ENCODE assay signal across 8 cellular contexts in genomic region chr4:150242820-150243458, GRCh38.
DNase-seq lines count a peak whose midpoint lies in the region; ATAC-seq, FAIRE-seq and TF ChIP-seq lines count a peak whose summit lies in the region.

No MANE protein-coding gene starts in this region.

- H3K9ac ChIP-seq in smooth muscle cell (ENCODE audit: low read depth), result no peak overlapping the region

- H3K9me3 Mint-ChIP-seq in stimulated activated effector memory CD8-positive, alpha-beta T cell treated with anti-CD3 and anti-CD28 coated beads, Interleukin-12 subunit alpha, Interleukin-12 subunit beta, amount 100 ng/mL, for 72 hours, result no peaks in the 10 kb centered on the region

- H3K27ac Mint-ChIP-seq in stimulated activated effector memory CD8-positive, alpha-beta T cell treated with anti-CD3 and anti-CD28 coated beads, Interleukin-12 subunit alpha, Interleukin-12 subunit beta, amount 100 ng/mL, for 72 hours, result no peak overlapping the region

- H3K4me1 ChIP-seq in cardiac muscle cell (ENCODE audit: low read depth) (no peaks in the 10 kb centered on the region), smooth muscle cell (ENCODE audit: low read depth) (peaks cover 13% of the 10 kb centered on the region)

- WGBS in smooth muscle cell (ENCODE audit: low lambda C conversion rate), result 36% methylated on average over 6 of the region's 6 CpGs

- H3K4me1 Mint-ChIP-seq in stimulated activated effector memory CD8-positive, alpha-beta T cell treated with anti-CD3 and anti-CD28 coated beads, Interleukin-12 subunit alpha, Interleukin-12 subunit beta, amount 100 ng/mL, for 72 hours, result peaks cover 6% of the 10 kb centered on the region

- no peak overlapping the region for H3K4me3 Mint-ChIP-seq in stimulated activated effector memory CD8-positive, alpha-beta T cell treated with anti-CD3 and anti-CD28 coated beads, Interleukin-12 subunit alpha, Interleukin-12 subunit beta, amount 100 ng/mL, for 72 hours

- DNase-seq in activated naive CD4-positive, alpha-beta T cell treated with Interleukin-2 at 50 U/mL for 16 hours, result peak; percentile 11
- no peak for DNase-seq in activated naive CD4-positive, alpha-beta T cell (lab: John Stamatoyannopoulos, UW)
- DNase-seq in cardiac muscle cell (ENCODE audit: low read depth in 1 of 2, low spot score in 1 of 2), result peak; percentile 62 to 66
- DNase-seq in smooth muscle cell (lab: John Stamatoyannopoulos, UW; ENCODE audit: unreplicated experiment), result no peak
- DNase-seq in stimulated activated effector memory CD8-positive, alpha-beta T cell treated with anti-CD3 and anti-CD28 coated beads, Interleukin-12 subunit alpha, Interleukin-12 subunit beta, amount 100 ng/mL, for 72 hours (ENCODE audit: low spot score in 2 of 2), result no peak

- H3K79me2 ChIP-seq in smooth muscle cell (ENCODE audit: low read depth), result no peaks in the 10 kb centered on the region

- peaks cover 4% of the 10 kb centered on the region for H3F3A ChIP-seq in smooth muscle cell (ENCODE audit: low read depth)

- H2AFZ ChIP-seq in smooth muscle cell (ENCODE audit: low read depth), result no peak overlapping the region

- no peak overlapping the region for H3K4me2 ChIP-seq in smooth muscle cell

- ATAC-seq in HG03354 (IDR thresholded peaks at IDR 0.05; ENCODE audit: poor library complexity, severe bottlenecking, unreplicated experiment) (peak; percentile 70), HG02763 (IDR thresholded peaks at IDR 0.05; ENCODE audit: unreplicated experiment) (no peak)
- ATAC-seq in stimulated activated effector memory CD8-positive, alpha-beta T cell treated with anti-CD3 and anti-CD28 coated beads, Interleukin-12 subunit alpha, Interleukin-12 subunit beta, amount 100 ng/mL, for 72 hours, result no peak

- H3K27ac ChIP-seq in cardiac muscle cell (no peak overlapping the region), smooth muscle cell (ENCODE audit: low read depth) (no peak overlapping the region)

- H3K27me3 ChIP-seq in cardiac muscle cell (no peaks in the 10 kb centered on the region), smooth muscle cell (ENCODE audit: low read depth) (no peaks in the 10 kb centered on the region)

- H3K36me3 ChIP-seq in cardiac muscle cell (no peaks in the 10 kb centered on the region), smooth muscle cell (ENCODE audit: low read depth) (no peaks in the 10 kb centered on the region)

- H3K36me3 Mint-ChIP-seq in stimulated activated effector memory CD8-positive, alpha-beta T cell treated with anti-CD3 and anti-CD28 coated beads, Interleukin-12 subunit alpha, Interleukin-12 subunit beta, amount 100 ng/mL, for 72 hours, result no peaks in the 10 kb centered on the region

- H3K4me3 ChIP-seq in cardiac muscle cell (no peak overlapping the region), smooth muscle cell (no peak overlapping the region)

- no peaks in the 10 kb centered on the region for H4K20me1 ChIP-seq in smooth muscle cell (ENCODE audit: low read depth)

- H3K9me3 ChIP-seq in cardiac muscle cell (ENCODE audit: low read depth) (no peaks in the 10 kb centered on the region), smooth muscle cell (replicated peaks; ENCODE audit: low read depth) (no peaks in the 10 kb centered on the region)

- peak; percentile 19 for FAIRE-seq in TTC549 (lab: Jason Lieb, UNC)

- TF ChIP-seq CTCF in cardiac muscle cell (IDR thresholded peaks at IDR 0.05; ENCODE audit: low read depth, low read length), result peak; percentile 95
- peak; percentile 93 for TF ChIP-seq CTCF in smooth muscle cell (IDR thresholded peaks at IDR 0.05; ENCODE audit: borderline replicate concordance, insufficient read depth, poor library complexity, severe bottlenecking)

Comparison
In these comparisons a context has a peak if more than half of its experiments do, and no peak if none do; other contexts are left out.
1. DNase-seq: peak in activated naive CD4-positive, alpha-beta T cell treated with Interleukin-2 at 50 U/mL for 16 hours (single experiment) and cardiac muscle cell (2 of 2); none in activated naive CD4-positive, alpha-beta T cell (0 of 4), smooth muscle cell (single experiment) and stimulated activated effector memory CD8-positive, alpha-beta T cell treated with anti-CD3 and anti-CD28 coated beads, Interleukin-12 subunit alpha, Interleukin-12 subunit beta, amount 100 ng/mL, for 72 hours (0 of 2).